Comparison of ENCODE assay signal across 8 cellular contexts in genomic region chr11:59144579-59145345, GRCh38. TPM values are rescaled to one million over a fixed set of nuclear protein-coding genes. Genes with fewer than 3 reads are reported as not detected.
DNase-seq lines count a peak whose midpoint lies in the region; ATAC-seq and TF ChIP-seq lines count a peak whose summit lies in the region.

No MANE protein-coding gene starts in this region.

- H3K4me1 ChIP-seq in Peyer's patch = peaks cover 0 to 15% (median 7%) of the 10 kb centered on the region in 4 donors
- H3K4me1 ChIP-seq in stomach smooth muscle (ENCODE audit: control insufficient read depth, insufficient read depth, low read length) = peaks cover 11% of the 10 kb centered on the region

- TF ChIP-seq POLR2A in Peyer's patch (IDR thresholded peaks at IDR 0.05) = no peak

- no peaks in the 10 kb centered on the region for H3K36me3 Mint-ChIP-seq in neural crest cell (ENCODE audit: low read depth)

- H3K27ac Mint-ChIP-seq in neural crest cell (ENCODE audit: unreplicated experiment) = no peak overlapping the region

- H3K27me3 ChIP-seq in Peyer's patch (no peaks in the 10 kb centered on the region), stomach smooth muscle (ENCODE audit: control insufficient read depth in 1 of 2, insufficient read depth in 2 of 2, low read length in 2 of 2) (no peaks in the 10 kb centered on the region)

- H3K9me3 ChIP-seq in Peyer's patch (no peaks in the 10 kb centered on the region), stomach smooth muscle (ENCODE audit: control insufficient read depth in 2 of 2, low read length in 2 of 2) (no peaks in the 10 kb centered on the region)

- H3K27ac ChIP-seq in Peyer's patch = peak overlapping the region; percentile 86 to 98 (median 89)
- peak overlapping the region; percentile 65 for H3K27ac ChIP-seq in stomach smooth muscle (ENCODE audit: low read length)

- H3K4me3 ChIP-seq in Peyer's patch (peak overlapping the region; percentile 42 to 90 (median 60)), foreskin fibroblast (ENCODE audit: low read depth in 1 of 2, low read length in 2 of 2) (peak overlapping the region; percentile 85 to 96), stomach smooth muscle (ENCODE audit: low read length in 2 of 2) (peak overlapping the region; percentile 76 to 98)

- peaks cover 32% of the 10 kb centered on the region for H3K27me3 Mint-ChIP-seq in neural crest cell (ENCODE audit: low read depth)

- peak; percentile 57 for ATAC-seq in GM21515 (IDR thresholded peaks at IDR 0.05; ENCODE audit: unreplicated experiment)

- peak overlapping the region; percentile 61 to 72 for H3K9ac ChIP-seq in stomach smooth muscle (ENCODE audit: low read length in 2 of 2)

- H3K4me1 Mint-ChIP-seq in neural crest cell = peaks cover 36% of the 10 kb centered on the region

- peak overlapping the region; percentile 95 for H3K4me3 Mint-ChIP-seq in neural crest cell

- H3K9me3 Mint-ChIP-seq in neural crest cell = no peaks in the 10 kb centered on the region

- DNase-seq in DMS153 (lab: John Stamatoyannopoulos, UW) (peak; percentile 97), HuH-7 (ENCODE audit: low spot score) (peak; percentile 48), Peyer's patch (peak; percentile 73 to 91 (median 86)), foreskin fibroblast (peak; percentile 73 to 88), neural crest cell (ENCODE audit: low read depth, low spot score) (peak; percentile 35)
- DNase-seq in activated effector memory CD4-positive, alpha-beta T cell treated with Interleukin-2 at 50 U/mL for 16 hours = peak; percentile 46

- TF ChIP-seq CTCF in Peyer's patch (IDR thresholded peaks at IDR 0.05) (peak in 2 of 6 experiments; percentile 1 to 8), foreskin fibroblast (IDR thresholded peaks at IDR 0.05; ENCODE audit: low read depth, low read length) (no peak), neural crest cell (conservative IDR thresholded peaks at IDR 0.05) (peak; percentile 26)

- peaks cover 0 to 12% (median 0%) of the 10 kb centered on the region in 3 donors for H3K36me3 ChIP-seq in Peyer's patch
- H3K36me3 ChIP-seq in stomach smooth muscle (ENCODE audit: control insufficient read depth in 2 of 2, insufficient read depth in 2 of 2, low read length in 2 of 2) = no peaks in the 10 kb centered on the region

RNA-seq across cellular contexts. Expression of gene FAM111A, which starts 2.1 kb away (rescaled TPM):
- total RNA-seq in Peyer's patch (10 to 100 TPM; 43.0 to 96.6 (median 68.5) TPM), neural crest cell (23.4 and 25.8 TPM in 2 replicates)

RNA-seq across cellular contexts. Expression of gene DTX4, which starts 27.2 kb away (rescaled TPM):
- 10 to 100 TPM; 41.3 to 93.8 (median 60.9) TPM for total RNA-seq in Peyer's patch
- total RNA-seq in neural crest cell = 129 and 139 TPM in 2 replicates

RNA-seq across cellular contexts. Expression of gene FAM111B, which starts 37.7 kb away (rescaled TPM):
- 1 to 10 TPM; 1.8 to 6.0 (median 4.7) TPM for total RNA-seq in Peyer's patch
- 35.1 and 35.4 TPM in 2 replicates for total RNA-seq in neural crest cell

RNA-seq across cellular contexts. Expression of gene GLYATL1B, which starts 58.7 kb away (rescaled TPM):
- total RNA-seq in Peyer's patch (not detected), neural crest cell (not detected in 2 replicates)

Comparison
In these comparisons a context has a peak if more than half of its experiments do, and no peak if none do; other contexts are left out.
1. Peak in every context shown above with its lines: DNase-seq, ATAC-seq, H3K4me3 ChIP-seq and H3K27ac ChIP-seq.
2. DNase-seq: peak in every context shown above with its lines; median percentile 97 in DMS153; 86 in Peyer's patch; 80 in foreskin fibroblast; 48 in HuH-7; 46 in activated effector memory CD4-positive, alpha-beta T cell treated with Interleukin-2 at 50 U/mL for 16 hours; 35 in neural crest cell.